ENCODE assay signal across 11 cellular contexts in the genomic region with DNA sequence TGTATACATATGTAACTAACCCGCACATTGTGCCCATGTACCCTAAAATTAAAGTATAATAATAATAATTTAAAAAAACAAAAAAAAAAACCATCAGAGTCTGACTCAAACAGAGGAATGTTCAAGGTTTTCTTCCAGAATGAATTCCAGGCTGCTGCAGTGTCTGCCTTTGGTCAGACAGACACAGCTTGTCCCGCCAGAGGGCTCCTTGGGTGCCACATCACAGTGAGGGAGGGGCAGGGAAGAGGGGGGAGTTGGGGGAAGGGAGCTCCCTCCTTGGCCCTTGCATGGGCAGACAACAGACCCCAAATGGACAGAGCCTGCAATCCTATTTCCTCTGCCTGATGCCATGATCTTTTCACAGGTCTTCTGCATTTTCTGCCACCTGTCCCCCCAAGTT. TPM values are rescaled to one million over a fixed set of nuclear protein-coding genes. Genes with fewer than 3 reads are reported as not detected.
DNase-seq lines count a peak whose midpoint lies in the region; ATAC-seq and TF ChIP-seq lines count a peak whose summit lies in the region.
"Had no signal": no experiment of that assay in that cellular context is flagged by ENCODE, and none has a peak within 500 bp of the region (broad histone marks: within the 10 kb centered on the region; RNA-seq: fewer than 3 reads in every experiment).

No MANE protein-coding gene starts in this region.

- no peak overlapping the region for H2AFZ ChIP-seq in IMR-90 (replicated peaks; ENCODE audit: low read length, poor library complexity)

- peak overlapping the region; percentile 64 for H3K18ac ChIP-seq in IMR-90 (ENCODE audit: low read depth, low read length)

- H3K4me3 ChIP-seq in IMR-90 (ENCODE audit: insufficient read depth, low read depth, low read length) (no peak overlapping the region), upper lobe of left lung (no peak overlapping the region)

- POLR2A ChIA-PET in IMR-90 (lab: Charles Lee; ENCODE audit: unreplicated experiment) = interaction anchor here (0.7 kb wide), 2 partner anchors 15 to 36 kb away, joined by 5 read pairs; no protein-coding TSS in a partner anchor

- peak overlapping the region; percentile 24; the same call in 1 of the 2 replicates for H3K9ac ChIP-seq in IMR-90 (ENCODE audit: low read depth, low read length)

- 0 out of 2 replicates have a peak overlapping the region, but pooled peaks have one; percentile 81 for H2BK20ac ChIP-seq in IMR-90 (ENCODE audit: low read depth, low read length)

- DNase-seq in IMR-90 = peak; percentile 70
- DNase-seq in dedifferentiated amniotic fluid mesenchymal stem cell (ENCODE audit: extremely low spot score) = peak; percentile 69
- DNase-seq in medulla oblongata (ENCODE audit: extremely low spot score) = peak; percentile 54
- no peak for DNase-seq in upper lobe of left lung
- DNase-seq in GOT3 (lab: John Stamatoyannopoulos, UW) = no peak
- DNase-seq in NCI-H2107 treated with DMSO at 0.1 percent for 48 hours (lab: John Stamatoyannopoulos, UW; ENCODE audit: unreplicated experiment) = no peak
- DNase-seq: DMS153, natural killer cell, NCI-H345, RPMI8226 had no signal

- in situ Hi-C loops in IMR-90 (cut with MboI; ENCODE audit: low sequenced_read_pairs) = no loop called here

- no peak for TF ChIP-seq EP300 in upper lobe of left lung (IDR thresholded peaks at IDR 0.05)

- dilution Hi-C loops in IMR-90 (cut with HindIII; ENCODE audit: low sequenced_read_pairs, unreplicated experiment) = no loop called here

- H4K5ac ChIP-seq in IMR-90 (ENCODE audit: low read depth, low read length) = no peak overlapping the region; the same call in 1 of the 2 replicates

- peak overlapping the region; percentile 71; the same call in 1 of the 2 replicates for H3K14ac ChIP-seq in IMR-90 (replicated peaks; ENCODE audit: low read depth, low read length)

- peak overlapping the region; percentile 24 to 83; a peak in 2 of 4 replicates for H4K8ac ChIP-seq in IMR-90 (ENCODE audit: low read depth in 2 of 2, low read length in 2 of 2)

- no peak overlapping the region for H3K27ac ChIP-seq in IMR-90 (ENCODE audit: insufficient read depth, low read length)
- H3K27ac ChIP-seq in upper lobe of left lung = peak overlapping the region in 2 of 4 donors; percentile 8 to 38

- no TSS peak for BruUV-seq in IMR-90 (replicated peaks; lab: Mats Ljungman, UMichigan)

- peak overlapping the region; percentile 27; the same call in 1 of the 2 replicates for H2AK5ac ChIP-seq in IMR-90 (ENCODE audit: low read depth, low read length)

- H3K9me1 ChIP-seq in IMR-90 (ENCODE audit: insufficient read depth, low read length) = peaks cover 26% of the 10 kb centered on the region

- peak overlapping the region; percentile 73 for H2BK5ac ChIP-seq in IMR-90 (ENCODE audit: low read depth, low read length, poor library complexity, severe bottlenecking)

- H3K4me2 ChIP-seq in IMR-90 (ENCODE audit: low read depth, low read length) = no peak overlapping the region

- TF ChIP-seq RAD21 in IMR-90 (IDR thresholded peaks at IDR 0.05; ENCODE audit: low read length) = peak; percentile 41

- H3K4me1 ChIP-seq in IMR-90 (ENCODE audit: control insufficient read depth, insufficient read depth, low read length) = peaks cover 21% of the 10 kb centered on the region
- peaks cover 5 to 9% (median 6%) of the 10 kb centered on the region in 4 donors for H3K4me1 ChIP-seq in upper lobe of left lung

- peaks cover 4% of the 10 kb centered on the region; the same call in 1 of the 2 replicates for H4K20me1 ChIP-seq in IMR-90 (ENCODE audit: insufficient read depth, low read length)

- CTCF ChIA-PET in IMR-90 (lab: Yijun Ruan, JAX) = interaction anchor here (0.6 to 0.8 kb wide), 2 partner anchors 89 to 300 kb away, joined by 3 read pairs; no protein-coding TSS in a partner anchor

- H4K91ac ChIP-seq in IMR-90 (ENCODE audit: insufficient read depth, low read depth, low read length) = peak overlapping the region; percentile 63; the same call in 1 of the 2 replicates

- WGBS in IMR-90 (ENCODE audit: extremely low coverage in 2 of 2, insufficient read length in 1 of 2), 2 experiments = no CpG with 5 or more reads among the region's 2 CpGs
- WGBS in upper lobe of left lung, 2 donors = 76 to 86% methylated on average over 2 of the region's 2 CpGs

- H3K23ac ChIP-seq in IMR-90 (ENCODE audit: low read depth, low read length) = 0 out of 2 replicates have a peak overlapping the region, but pooled peaks have one; percentile 5

- H2BK120ac ChIP-seq in IMR-90 (ENCODE audit: low read depth, low read length) = peak overlapping the region; percentile 80

- intact Hi-C loops in IMR-90 (cut with micrococcal nuclease) = no loop called here

- peak overlapping the region; percentile 89; the same call in 2 of the 3 replicates for H2BK15ac ChIP-seq in IMR-90 (ENCODE audit: low read depth, low read length)

- peak; percentile 32; the same call in 1 of the 2 replicates for TF ChIP-seq CTCF in IMR-90 (conservative IDR thresholded peaks at IDR 0.05; ENCODE audit: low read depth, low read length)
- no peak for TF ChIP-seq CTCF in upper lobe of left lung (IDR thresholded peaks at IDR 0.05)

- H3K9me3 ChIP-seq in IMR-90 (ENCODE audit: control insufficient read depth, insufficient read depth, low read length) = no peaks in the 10 kb centered on the region
- no peaks in the 10 kb centered on the region for H3K9me3 ChIP-seq in upper lobe of left lung

- H3K27me3 ChIP-seq in IMR-90 (ENCODE audit: control insufficient read depth, insufficient read depth, low read length) (no peaks in the 10 kb centered on the region), upper lobe of left lung (no peaks in the 10 kb centered on the region)

- H2AK9ac ChIP-seq in IMR-90 (replicated peaks; ENCODE audit: low read depth, low read length, poor library complexity) = no peak overlapping the region

- peaks cover 34 to 62% of the 10 kb centered on the region in 2 experiments for H3K79me1 ChIP-seq in IMR-90 (ENCODE audit: low read depth in 1 of 2, low read length in 2 of 2)

- H3K36me3 ChIP-seq in IMR-90 (ENCODE audit: control insufficient read depth, insufficient read depth, low read length) (peaks cover 12% of the 10 kb centered on the region), upper lobe of left lung (peaks cover 0 to 15% (median 0%) of the 10 kb centered on the region in 4 donors)

- H3K4ac ChIP-seq in IMR-90 (ENCODE audit: low read depth, low read length) = peak overlapping the region; percentile 84

- no peak overlapping the region; the same call in 1 of the 2 replicates for H3K56ac ChIP-seq in IMR-90 (ENCODE audit: extremely low read depth, insufficient read depth, low read length)

- TF ChIP-seq POLR2A in IMR-90 (IDR thresholded peaks at IDR 0.05; ENCODE audit: low read depth, low read length) (no peak), upper lobe of left lung (IDR thresholded peaks at IDR 0.05) (no peak)

- ATAC-seq in IMR-90 (ENCODE audit: low read depth) = peak; percentile 92
- peak; percentile 73 to 81 for ATAC-seq in upper lobe of left lung (ENCODE audit: low FRiP score in 2 of 2)
- no peak for ATAC-seq in GM18873 (IDR thresholded peaks at IDR 0.05; ENCODE audit: low FRiP score, unreplicated experiment)
- ATAC-seq: natural killer cell had no signal

TF ChIP-seq in IMR-90, 13 proteins besides CTCF, POLR2A, EP300 and RAD21:
- TF ChIP-seq, protein P1, sequence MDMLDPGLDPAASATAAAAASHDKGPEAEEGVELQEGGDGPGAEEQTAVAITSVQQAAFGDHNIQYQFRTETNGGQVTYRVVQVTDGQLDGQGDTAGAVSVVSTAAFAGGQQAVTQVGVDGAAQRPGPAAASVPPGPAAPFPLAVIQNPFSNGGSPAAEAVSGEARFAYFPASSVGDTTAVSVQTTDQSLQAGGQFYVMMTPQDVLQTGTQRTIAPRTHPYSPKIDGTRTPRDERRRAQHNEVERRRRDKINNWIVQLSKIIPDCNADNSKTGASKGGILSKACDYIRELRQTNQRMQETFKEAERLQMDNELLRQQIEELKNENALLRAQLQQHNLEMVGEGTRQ (IDR thresholded peaks at IDR 0.05; ENCODE audit: low read depth, low read length) = no peak
- TF ChIP-seq SMC3 (IDR thresholded peaks at IDR 0.05; ENCODE audit: low read depth, low read length) = peak; percentile 37
- no peak for TF ChIP-seq MXI1 (IDR thresholded peaks at IDR 0.05; ENCODE audit: borderline replicate concordance, low read depth, low read length)
- TF ChIP-seq RFX5 (IDR thresholded peaks at IDR 0.05; ENCODE audit: low read depth, low read length) = no peak
- no peak for TF ChIP-seq MAFK (IDR thresholded peaks at IDR 0.05; ENCODE audit: low read depth, low read length)
- no peak for TF ChIP-seq CEBPB (IDR thresholded peaks at IDR 0.05; ENCODE audit: low read depth, low read length)
- 0 out of 2 replicates have a peak, but pooled peaks have one; percentile 14 for TF ChIP-seq FOS (IDR thresholded peaks at IDR 0.05; ENCODE audit: low read depth, low read length)
- no peak for TF ChIP-seq RCOR1 (IDR thresholded peaks at IDR 0.05; ENCODE audit: insufficient replicate concordance, low read length)
- peak; percentile 96 for TF ChIP-seq MAZ (IDR thresholded peaks at IDR 0.05; ENCODE audit: borderline replicate concordance, low read depth, low read length)
- no peak for TF ChIP-seq CHD1 (IDR thresholded peaks at IDR 0.05; ENCODE audit: low read depth, low read length)
- no peak for TF ChIP-seq NFE2L2 (IDR thresholded peaks at IDR 0.05; ENCODE audit: low read depth, low read length)
TF ChIP-seq in IMR-90: peak in this region for 3.

RNA-seq across cellular contexts. Expression of a gene that starts 36.5 kb away (rescaled TPM):
- total RNA-seq in IMR-90 (2012; rRNA removed) (71.7 and 85.0 TPM in 2 replicates), upper lobe of left lung (100 to 1,000 TPM in 4 of 6 donors, 10 to 100 TPM in 2; 81.5 to 145 (median 106) TPM)
- polyA plus RNA-seq in IMR-90 (2012; rRNA removed) = 101 and 102 TPM in 2 replicates
- 155 and 524 TPM in 2 replicates for polyA plus RNA-seq in IMR-90 (2012; cell fraction: cytosol; rRNA removed)
- polyA plus RNA-seq in IMR-90 (2012; cell fraction: nucleus; rRNA removed; ENCODE audit: low replicate concordance) = 43.5 and 72.2 TPM in 2 replicates

Comparison
In these comparisons a context has a peak if more than half of its experiments do, and no peak if none do; other contexts are left out.
1. DNase-seq: peak in IMR-90 (single experiment), dedifferentiated amniotic fluid mesenchymal stem cell (single experiment) and medulla oblongata (single experiment); none in upper lobe of left lung (0 of 2), GOT3 (single experiment) and NCI-H2107 treated with DMSO at 0.1 percent for 48 hours (single experiment).